ENCODE assay signal across 7 cellular contexts in genomic region chr1:68625636-68626035, GRCh38.
"Had no signal": no experiment of that assay in that cellular context is flagged by ENCODE, and none has a peak within 500 bp of the region (broad histone marks: within the 10 kb centered on the region; RNA-seq: fewer than 3 reads in every experiment).

No MANE protein-coding gene starts in this region.

- DNase-seq: IMR-90, KBM-7, KG1 had no signal

- H3K27ac ChIP-seq: HL-60, KMS-11 had no signal

- ATAC-seq: HepG2, K562 had no signal
